1 cellular context compared by ENCODE assay signal in the genomic region with DNA sequence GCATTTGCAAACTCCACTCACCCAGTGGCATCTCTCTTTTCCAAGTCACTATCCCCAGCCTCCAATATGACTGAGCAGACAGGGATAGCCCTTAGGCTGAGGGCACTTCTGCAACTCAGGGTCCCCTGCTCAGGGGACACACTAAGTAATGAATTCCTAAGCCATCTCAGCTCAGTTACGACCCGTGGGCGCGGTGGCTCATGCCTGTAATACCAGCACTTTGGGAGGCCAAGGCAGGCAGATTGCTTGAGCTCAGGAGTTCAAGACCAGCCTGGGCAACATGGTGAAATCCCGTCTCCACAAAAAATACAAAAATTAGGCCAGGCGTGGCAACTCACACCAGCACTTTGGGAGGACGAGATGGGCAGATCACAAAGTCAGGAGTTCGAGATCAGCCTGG.
A peak's percentile ranks its signal among the peaks of the same experiment; 100 is the strongest.
TF ChIP-seq lines count a peak whose summit lies in the region.

No MANE protein-coding gene starts in this region.

TF ChIP-seq in K562, 482 proteins besides CTCF, POLR2A, EP300 and RAD21:
- peak; percentile 38; the same call in 1 of the 2 replicates for TF ChIP-seq C11orf30 (IDR thresholded peaks at IDR 0.05; ENCODE audit: low read depth)
